24 cellular contexts compared by ENCODE assay signal in genomic region chr5:38376404-38376803, GRCh38.
"Had no signal": no experiment of that assay in that cellular context is flagged by ENCODE, and none has a peak within 500 bp of the region (broad histone marks: within the 10 kb centered on the region; RNA-seq: fewer than 3 reads in every experiment).

No MANE protein-coding gene starts in this region.

- H3K36me3 Mint-ChIP-seq: memory B cell, neural progenitor cell had no signal

- H3K9me3 ChIP-seq: gastrocnemius medialis, heart left ventricle, prostate gland, right atrium auricular region, suprapubic skin, transverse colon, upper lobe of right lung, vagina had no signal

- H3K27me3 ChIP-seq: hepatocyte, right atrium auricular region, vagina had no signal

- H3K9ac ChIP-seq: neural progenitor cell had no signal

- H3K9me3 Mint-ChIP-seq: effector memory CD8-positive, alpha-beta T cell; memory B cell; nephron; neural progenitor cell; stimulated activated naive CD8-positive, alpha-beta T cell treated with anti-CD3 and anti-CD28 coated beads, Interleukin-15, amount 100 ng/mL, for 72 hours had no signal

- ATAC-seq: effector memory CD8-positive, alpha-beta T cell; gastrocnemius medialis; heart left ventricle; left lobe of liver; sciatic nerve; stimulated activated naive CD8-positive, alpha-beta T cell treated with anti-CD3 and anti-CD28 coated beads, Interleukin-15, amount 100 ng/mL, for 72 hours; upper lobe of right lung had no signal

- H3K27ac ChIP-seq: gastrocnemius medialis, heart left ventricle, hepatocyte, neural progenitor cell, prostate gland, right atrium auricular region, suprapubic skin, transverse colon, upper lobe of right lung, vagina had no signal

- H3K4me1 ChIP-seq: gastrocnemius medialis, prostate gland, right atrium auricular region, suprapubic skin, transverse colon, upper lobe of right lung, vagina had no signal

- H3K4me3 ChIP-seq: gastrocnemius medialis, heart left ventricle, hepatocyte, lung, neural progenitor cell, prostate gland, right atrium auricular region, smooth muscle cell, suprapubic skin, transverse colon, upper lobe of right lung, vagina had no signal

- H3K27ac Mint-ChIP-seq: effector memory CD8-positive, alpha-beta T cell; memory B cell; nephron; neural progenitor cell; stimulated activated naive CD8-positive, alpha-beta T cell treated with anti-CD3 and anti-CD28 coated beads, Interleukin-15, amount 100 ng/mL, for 72 hours had no signal

- H3K4me1 Mint-ChIP-seq: memory B cell had no signal

- DNase-seq: cortex of kidney; effector memory CD8-positive, alpha-beta T cell; gastrocnemius medialis; heart left ventricle; kidney; stimulated activated CD4-positive, alpha-beta T cell treated with anti-CD3 and anti-CD28 coated beads, Interleukin-12 subunit alpha, Interleukin-12 subunit beta, amount 100 ng/mL, for 4 hours; stimulated activated CD4-positive, alpha-beta T cell treated with anti-CD3 and anti-CD28 coated beads, Interleukin-1b, Interleukin-23, amount 100 ng/mL, for 48 hours; stimulated activated CD4-positive, alpha-beta T cell treated with anti-CD3 and anti-CD28 coated beads, Interleukin-4, amount 100 ng/mL, for 1 hour; stimulated activated CD8-positive, alpha-beta memory T cell treated with anti-CD3 and anti-CD28 coated beads, Interleukin-4, amount 100 ng/mL, for 48 hours; stimulated activated naive CD8-positive, alpha-beta T cell treated with anti-CD3 and anti-CD28 coated beads, Interleukin-15, amount 100 ng/mL, for 72 hours; transverse colon; upper lobe of right lung had no signal

- H3K4me3 Mint-ChIP-seq: effector memory CD8-positive, alpha-beta T cell; memory B cell; nephron; neural progenitor cell; stimulated activated naive CD8-positive, alpha-beta T cell treated with anti-CD3 and anti-CD28 coated beads, Interleukin-15, amount 100 ng/mL, for 72 hours had no signal

- H3K36me3 ChIP-seq: gastrocnemius medialis, heart left ventricle, neural progenitor cell, prostate gland, right atrium auricular region, suprapubic skin, transverse colon, upper lobe of right lung, vagina had no signal
